ENCODE assay signal across 8 cellular contexts in genomic region chr7:17300012-17300411, GRCh38. TPM values are rescaled to one million over a fixed set of nuclear protein-coding genes. Genes with fewer than 3 reads are reported as not detected.
DNase-seq lines count a peak whose midpoint lies in the region; ATAC-seq lines count a peak whose summit lies in the region.

No MANE protein-coding gene starts in this region.

- peaks cover 48% of the 10 kb centered on the region for H3K4me1 Mint-ChIP-seq in activated naive CD8-positive, alpha-beta T cell (ENCODE audit: low read depth)
- peaks cover 26% of the 10 kb centered on the region for H3K4me1 Mint-ChIP-seq in stimulated activated effector memory CD8-positive, alpha-beta T cell treated with anti-CD3 and anti-CD28 coated beads, Interleukin-12 subunit alpha, Interleukin-12 subunit beta, amount 100 ng/mL, for 72 hours

- peaks cover 13% of the 10 kb centered on the region for H3K9me3 Mint-ChIP-seq in activated naive CD8-positive, alpha-beta T cell (ENCODE audit: low read depth)
- H3K9me3 Mint-ChIP-seq in stimulated activated effector memory CD8-positive, alpha-beta T cell treated with anti-CD3 and anti-CD28 coated beads, Interleukin-12 subunit alpha, Interleukin-12 subunit beta, amount 100 ng/mL, for 72 hours, result peaks cover 3% of the 10 kb centered on the region

- H3K4me3 ChIP-seq in HUES48 (ENCODE audit: low read depth, low read length) (peak overlapping the region; percentile 82), iPS-18c (ENCODE audit: insufficient read depth, low read depth, low read length) (peak overlapping the region; percentile 70)

- H3K36me3 Mint-ChIP-seq in activated naive CD8-positive, alpha-beta T cell, result peaks cover 3% of the 10 kb centered on the region
- peaks cover 17% of the 10 kb centered on the region for H3K36me3 Mint-ChIP-seq in stimulated activated effector memory CD8-positive, alpha-beta T cell treated with anti-CD3 and anti-CD28 coated beads, Interleukin-12 subunit alpha, Interleukin-12 subunit beta, amount 100 ng/mL, for 72 hours

- peaks cover 38% of the 10 kb centered on the region for H3K4me1 ChIP-seq in HUES48 (ENCODE audit: control insufficient read depth, insufficient read depth, low read length)

- DNase-seq in stimulated activated effector memory CD8-positive, alpha-beta T cell treated with anti-CD3 and anti-CD28 coated beads, Interleukin-12 subunit alpha, Interleukin-12 subunit beta, amount 100 ng/mL, for 72 hours (ENCODE audit: low spot score in 2 of 2), result no peak
- no peak for DNase-seq in left lobe of liver (ENCODE audit: low spot score)
- no peak for DNase-seq in NCI-H526 treated with DMSO at 0.1 percent for 48 hours (lab: John Stamatoyannopoulos, UW)
- DNase-seq in AG20443 (ENCODE audit: low spot score), result no peak

- no peak for ATAC-seq in stimulated activated effector memory CD8-positive, alpha-beta T cell treated with anti-CD3 and anti-CD28 coated beads, Interleukin-12 subunit alpha, Interleukin-12 subunit beta, amount 100 ng/mL, for 72 hours
- ATAC-seq in left lobe of liver (no peak), GM18870 (IDR thresholded peaks at IDR 0.05; ENCODE audit: unreplicated experiment) (no peak)

- no peak overlapping the region for H3K27ac ChIP-seq in HUES48 (ENCODE audit: low read depth, low read length)

- H3K27me3 ChIP-seq in HUES48 (ENCODE audit: control insufficient read depth, insufficient read depth, low read length), result peaks cover 11% of the 10 kb centered on the region

- H3K9me3 ChIP-seq in HUES48 (ENCODE audit: control insufficient read depth, insufficient read depth, low read length) (0 out of 2 replicates have a peak, but pooled peaks cover 6% of the 10 kb centered on the region), iPS-18c (ENCODE audit: control insufficient read depth, insufficient read depth, low read length) (no peaks in the 10 kb centered on the region)

- no peaks in the 10 kb centered on the region for H3K36me3 ChIP-seq in HUES48 (ENCODE audit: control insufficient read depth, insufficient read depth, low read length)

- peak overlapping the region; percentile 98 for H3K27ac Mint-ChIP-seq in activated naive CD8-positive, alpha-beta T cell
- H3K27ac Mint-ChIP-seq in stimulated activated effector memory CD8-positive, alpha-beta T cell treated with anti-CD3 and anti-CD28 coated beads, Interleukin-12 subunit alpha, Interleukin-12 subunit beta, amount 100 ng/mL, for 72 hours, result peak overlapping the region; percentile 88

- peak overlapping the region; percentile 99 for H3K4me3 Mint-ChIP-seq in activated naive CD8-positive, alpha-beta T cell
- peak overlapping the region; percentile 81 for H3K4me3 Mint-ChIP-seq in stimulated activated effector memory CD8-positive, alpha-beta T cell treated with anti-CD3 and anti-CD28 coated beads, Interleukin-12 subunit alpha, Interleukin-12 subunit beta, amount 100 ng/mL, for 72 hours

- no peak overlapping the region for H3K9ac ChIP-seq in HUES48 (ENCODE audit: low read depth, low read length)

- no peaks in the 10 kb centered on the region for H3K27me3 Mint-ChIP-seq in activated naive CD8-positive, alpha-beta T cell

RNA-seq across cellular contexts. Expression of gene AHR, which starts 1.6 kb away (rescaled TPM):
- 24.7 TPM for total RNA-seq in left lobe of liver
